ENCODE assay signal across 34 cellular contexts in genomic region chr6:29388533-29388932, GRCh38.
"Had no signal": no experiment of that assay in that cellular context is flagged by ENCODE, and none has a peak within 500 bp of the region (broad histone marks: within the 10 kb centered on the region; RNA-seq: fewer than 3 reads in every experiment).

No MANE protein-coding gene starts in this region.

- DNase-seq: Karpas-422, Kasumi-1, MG63, MM.1S, MV-4-11, NCI-H1048, NCI-H1092, NCI-H1092 treated with DMSO at 0.1 percent for 48 hours, NCI-H1105, NCI-H1105 treated with DMSO at 0.1 percent for 48 hours, NCI-H1417, NCI-H1417 treated with DMSO at 0.1 percent for 48 hours, NCI-H1436, NCI-H1436 treated with DMSO at 0.1 percent for 48 hours, NCI-H146, NCI-H1694, NCI-H1694 treated with DMSO at 0.1 percent for 48 hours, NCI-H187, NCI-H187 treated with DMSO at 0.1 percent for 48 hours, NCI-H1930, NCI-H2029, NCI-H2029 treated with DMSO at 0.1 percent for 48 hours, NCI-H2081, NCI-H2081 treated with DMSO at 0.1 percent for 48 hours, NCI-H2171, NCI-H2171 treated with DMSO at 0.1 percent for 48 hours, NCI-H2227 treated with DMSO at 0.1 percent for 48 hours, NCI-H226, NCI-H345, NCI-H446, NCI-H446 treated with DMSO at 0.1 percent for 48 hours, NCI-H510A, NCI-H510A treated with DMSO at 0.1 percent for 48 hours, NCI-H524 had no signal

- H3K9me3 ChIP-seq: MG63 had no signal

- H3K36me3 ChIP-seq: MG63 had no signal

- H3K4me3 ChIP-seq: MG63 had no signal
